16 cellular contexts compared by ENCODE assay signal in the genomic region with DNA sequence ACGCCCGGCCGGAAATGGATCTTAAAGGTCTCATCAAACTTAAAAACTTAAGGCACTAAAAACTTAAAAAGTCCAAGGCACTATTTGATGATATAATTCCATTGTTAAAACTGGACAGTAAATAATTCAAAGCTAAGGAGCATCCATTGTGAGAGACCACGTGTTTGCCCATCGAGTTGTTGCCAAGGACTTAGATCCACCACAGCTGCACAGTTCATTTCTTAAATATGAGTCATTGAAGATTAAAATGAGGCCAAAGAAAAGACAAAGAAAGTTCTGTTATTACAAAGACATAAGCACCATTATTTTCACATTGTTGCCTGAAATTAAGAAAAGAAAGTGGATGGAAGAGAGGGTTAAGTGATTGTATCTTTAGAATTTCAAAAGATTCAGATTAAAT.
A peak's percentile ranks its signal among the peaks of the same experiment; 100 is the strongest.
DNase-seq lines count a peak whose midpoint lies in the region; ATAC-seq, FAIRE-seq and TF ChIP-seq lines count a peak whose summit lies in the region.
"Had no signal": no experiment of that assay in that cellular context is flagged by ENCODE, and none has a peak within 500 bp of the region (broad histone marks: within the 10 kb centered on the region; RNA-seq: fewer than 3 reads in every experiment).

No MANE protein-coding gene starts in this region.

- no peaks in the 10 kb centered on the region for H3K36me3 ChIP-seq in pancreas
- H3K36me3 ChIP-seq: vagina had no signal

- FAIRE-seq in pancreas (lab: Jason Lieb, UNC): no peak
- FAIRE-seq: frontal cortex had no signal

- H3K4me3 ChIP-seq in fibroblast of mammary gland (ENCODE audit: control insufficient read depth, low read depth, low read length) (no peak overlapping the region), pancreas (no peak overlapping the region)
- H3K4me3 ChIP-seq: mucosa of descending colon, vagina had no signal

- no peak for TF ChIP-seq CTCF in fibroblast of mammary gland (conservative IDR thresholded peaks at IDR 0.05; ENCODE audit: control insufficient read depth, insufficient read depth, low read depth, low read length)
- no peak for TF ChIP-seq CTCF in pancreas (IDR thresholded peaks at IDR 0.05)

- DNase-seq in GM04504 (ENCODE audit: low read depth) (peak; percentile 10), fibroblast of mammary gland (ENCODE audit: low read depth) (peak; percentile 74), sciatic nerve (ENCODE audit: low spot score) (no peak), pancreas (no peak), SIG-M5 (lab: John Stamatoyannopoulos, UW) (no peak)
- DNase-seq in stimulated activated CD4-positive, alpha-beta T cell treated with anti-CD3 and anti-CD28 coated beads, Interleukin-4, amount 100 ng/mL, for 1 hour: no peak
- DNase-seq in activated naive CD8-positive, alpha-beta T cell treated with anti-CD3 and anti-CD28 coated beads for 36 hours: no peak
- DNase-seq: activated naive CD4-positive, alpha-beta T cell treated with anti-CD3 and anti-CD28 coated beads, Interleukin-2, amount 10 ng/mL, durations not matched to agents 7 days and 5 days; cortex of kidney; mucosa of descending colon had no signal

- H3K27me3 ChIP-seq in pancreas: peaks cover 0 to 7% (median 2%) of the 10 kb centered on the region in 4 donors
- H3K27me3 ChIP-seq: vagina had no signal

- H3K27me3 Mint-ChIP-seq in activated naive CD8-positive, alpha-beta T cell treated with anti-CD3 and anti-CD28 coated beads for 36 hours: no peaks in the 10 kb centered on the region
- H3K27me3 Mint-ChIP-seq: activated naive CD4-positive, alpha-beta T cell treated with anti-CD3 and anti-CD28 coated beads, Interleukin-2, amount 10 ng/mL, durations not matched to agents 7 days and 5 days had no signal

- no peaks in the 10 kb centered on the region for H3K9me3 Mint-ChIP-seq in activated naive CD8-positive, alpha-beta T cell treated with anti-CD3 and anti-CD28 coated beads for 36 hours
- H3K9me3 Mint-ChIP-seq: activated naive CD4-positive, alpha-beta T cell treated with anti-CD3 and anti-CD28 coated beads, Interleukin-2, amount 10 ng/mL, durations not matched to agents 7 days and 5 days had no signal

- H3K27ac ChIP-seq in pancreas: no peak overlapping the region
- H3K27ac ChIP-seq: vagina, VCaP had no signal

- no peaks in the 10 kb centered on the region for H3K36me3 Mint-ChIP-seq in activated naive CD8-positive, alpha-beta T cell treated with anti-CD3 and anti-CD28 coated beads for 36 hours
- H3K36me3 Mint-ChIP-seq: activated naive CD4-positive, alpha-beta T cell treated with anti-CD3 and anti-CD28 coated beads, Interleukin-2, amount 10 ng/mL, durations not matched to agents 7 days and 5 days; CD14-positive monocyte had no signal

- no peaks in the 10 kb centered on the region for H3K9me3 ChIP-seq in pancreas
- H3K9me3 ChIP-seq: mucosa of descending colon, vagina had no signal

- no peak overlapping the region for H3K27ac Mint-ChIP-seq in activated naive CD8-positive, alpha-beta T cell treated with anti-CD3 and anti-CD28 coated beads for 36 hours
- H3K27ac Mint-ChIP-seq: activated naive CD4-positive, alpha-beta T cell treated with anti-CD3 and anti-CD28 coated beads, Interleukin-2, amount 10 ng/mL, durations not matched to agents 7 days and 5 days; CD14-positive monocyte had no signal

- 76 to 78% methylated on average over 5 of the region's 5 CpGs for WGBS in pancreas, 2 donors

- ATAC-seq in SK-N-SH treated with all-trans-retinoic acid at 6 μM for 48 hours: peak; percentile 73
- ATAC-seq in sciatic nerve: peak; percentile 83
- ATAC-seq in pancreas: no peak
- ATAC-seq: HCT116, mucosa of descending colon had no signal

- intact Hi-C loops in sciatic nerve (cut with DNase I) (no loop called here), pancreas (cut with DNase I) (no loop called here)

- H3K4me1 ChIP-seq in pancreas: no peaks in the 10 kb centered on the region
- H3K4me1 ChIP-seq: vagina had no signal

- H3K4me3 Mint-ChIP-seq in activated naive CD8-positive, alpha-beta T cell treated with anti-CD3 and anti-CD28 coated beads for 36 hours: no peak overlapping the region
- H3K4me3 Mint-ChIP-seq: activated naive CD4-positive, alpha-beta T cell treated with anti-CD3 and anti-CD28 coated beads, Interleukin-2, amount 10 ng/mL, durations not matched to agents 7 days and 5 days; CD14-positive monocyte had no signal

- H3K4me1 Mint-ChIP-seq in activated naive CD8-positive, alpha-beta T cell treated with anti-CD3 and anti-CD28 coated beads for 36 hours: no peaks in the 10 kb centered on the region
- H3K4me1 Mint-ChIP-seq: activated naive CD4-positive, alpha-beta T cell treated with anti-CD3 and anti-CD28 coated beads, Interleukin-2, amount 10 ng/mL, durations not matched to agents 7 days and 5 days; CD14-positive monocyte had no signal

TF ChIP-seq in SK-N-SH treated with all-trans-retinoic acid at 6 μM for 48 hours, 23 proteins besides CTCF, POLR2A, EP300 and RAD21:
- TF ChIP-seq ISL1 (CRISPR knock-in tag; IDR thresholded peaks at IDR 0.05): peak; percentile 35
- TF ChIP-seq, protein P1, sequence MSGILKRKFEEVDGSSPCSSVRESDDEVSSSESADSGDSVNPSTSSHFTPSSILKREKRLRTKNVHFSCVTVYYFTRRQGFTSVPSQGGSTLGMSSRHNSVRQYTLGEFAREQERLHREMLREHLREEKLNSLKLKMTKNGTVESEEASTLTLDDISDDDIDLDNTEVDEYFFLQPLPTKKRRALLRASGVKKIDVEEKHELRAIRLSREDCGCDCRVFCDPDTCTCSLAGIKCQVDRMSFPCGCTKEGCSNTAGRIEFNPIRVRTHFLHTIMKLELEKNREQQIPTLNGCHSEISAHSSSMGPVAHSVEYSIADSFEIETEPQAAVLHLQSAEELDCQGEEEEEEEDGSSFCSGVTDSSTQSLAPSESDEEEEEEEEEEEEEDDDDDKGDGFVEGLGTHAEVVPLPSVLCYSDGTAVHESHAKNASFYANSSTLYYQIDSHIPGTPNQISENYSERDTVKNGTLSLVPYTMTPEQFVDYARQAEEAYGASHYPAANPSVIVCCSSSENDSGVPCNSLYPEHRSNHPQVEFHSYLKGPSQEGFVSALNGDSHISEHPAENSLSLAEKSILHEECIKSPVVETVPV (CRISPR knock-in tag; IDR thresholded peaks at IDR 0.05): no peak

Comparison
In these comparisons a context has a peak if more than half of its experiments do, and no peak if none do; other contexts are left out.
1. DNase-seq: peak in GM04504 (single experiment) and fibroblast of mammary gland (single experiment); none in sciatic nerve (single experiment), pancreas (0 of 6), stimulated activated CD4-positive, alpha-beta T cell treated with anti-CD3 and anti-CD28 coated beads, Interleukin-4, amount 100 ng/mL, for 1 hour (single experiment), activated naive CD8-positive, alpha-beta T cell treated with anti-CD3 and anti-CD28 coated beads for 36 hours (single experiment) and SIG-M5 (single experiment).
2. ATAC-seq: peak in SK-N-SH treated with all-trans-retinoic acid at 6 μM for 48 hours (single experiment) and sciatic nerve (single experiment); none in pancreas (0 of 4).